ENCODE assay signal across 8 cellular contexts in the genomic region with DNA sequence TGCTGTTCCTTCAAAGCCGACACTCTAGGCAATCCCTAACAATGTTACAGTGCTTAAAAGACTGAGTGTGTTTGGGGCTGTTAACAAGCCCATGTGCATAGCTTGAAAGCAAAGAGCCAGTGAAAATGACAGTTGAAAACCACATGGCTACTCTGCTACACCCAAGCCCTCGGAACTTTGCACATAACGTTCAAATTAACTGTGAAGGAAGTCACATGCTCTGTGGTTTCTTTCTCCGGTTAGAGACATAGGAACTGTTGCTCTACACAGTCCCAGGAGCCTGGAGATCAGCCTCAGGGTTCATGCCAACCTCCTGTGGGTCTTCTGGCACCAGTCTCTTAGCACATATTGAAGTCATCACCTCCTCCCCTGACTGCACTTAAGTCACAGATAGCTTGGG. TPM values are rescaled to one million over a fixed set of nuclear protein-coding genes. Genes with fewer than 3 reads are reported as not detected.
DNase-seq lines count a peak whose midpoint lies in the region; ATAC-seq and TF ChIP-seq lines count a peak whose summit lies in the region.

No MANE protein-coding gene starts in this region.

- POLR2A ChIA-PET in WTC11 (lab: Charles Lee) = no interaction called here

- H3K36me3 Mint-ChIP-seq in T-helper 17 cell (ENCODE audit: low read depth) (no peaks in the 10 kb centered on the region), WTC11 (peaks cover 11% of the 10 kb centered on the region; the same call in 1 of the 2 replicates)
- peaks cover 24% of the 10 kb centered on the region for H3K36me3 Mint-ChIP-seq in activated T-cell treated with anti-CD3 and anti-CD28 coated beads, Interleukin-2, amount 50 U/mL, for 24 hours (ENCODE audit: low read depth)

- DNase-seq in EH (ENCODE audit: low read depth) (peak; percentile 88), T-helper 17 cell (no peak), left colon (peak in 1 of 2 donors; percentile 29), WTC11 (ENCODE audit: low spot score) (no peak), iPS-NIHi11 (ENCODE audit: low spot score) (no peak)
- DNase-seq in activated T-cell treated with anti-CD3 and anti-CD28 coated beads, Interleukin-2, amount 50 U/mL, for 24 hours = no peak

- peaks cover 40% of the 10 kb centered on the region for H3K4me1 Mint-ChIP-seq in T-helper 17 cell
- H3K4me1 Mint-ChIP-seq in WTC11 = peaks cover 23% of the 10 kb centered on the region
- peaks cover 67% of the 10 kb centered on the region for H3K4me1 Mint-ChIP-seq in activated T-cell treated with anti-CD3 and anti-CD28 coated beads, Interleukin-2, amount 50 U/mL, for 24 hours (ENCODE audit: low read depth)

- intact Hi-C loops in left colon (cut with DNase I, micrococcal nuclease) = loop anchor here in 1 of 2 donors (10.0 kb wide), 1 partner anchor 252 kb away; no protein-coding TSS in a partner anchor

- H3K27ac Mint-ChIP-seq in T-helper 17 cell (peak overlapping the region; percentile 81), WTC11 (no peak overlapping the region)
- no peak overlapping the region for H3K27ac Mint-ChIP-seq in activated T-cell treated with anti-CD3 and anti-CD28 coated beads, Interleukin-2, amount 50 U/mL, for 24 hours

- H3K9me3 Mint-ChIP-seq in WTC11 = no peaks in the 10 kb centered on the region
- no peaks in the 10 kb centered on the region for H3K9me3 Mint-ChIP-seq in activated T-cell treated with anti-CD3 and anti-CD28 coated beads, Interleukin-2, amount 50 U/mL, for 24 hours

- TF ChIP-seq CTCF in WTC11 (IDR thresholded peaks at IDR 0.05) = no peak

- peak overlapping the region; percentile 76 for H3K4me3 Mint-ChIP-seq in T-helper 17 cell
- H3K4me3 Mint-ChIP-seq in WTC11 = no peak overlapping the region
- H3K4me3 Mint-ChIP-seq in activated T-cell treated with anti-CD3 and anti-CD28 coated beads, Interleukin-2, amount 50 U/mL, for 24 hours = no peak overlapping the region

- CTCF ChIA-PET in WTC11 (lab: Charles Lee) = interaction anchor here (0.6 kb wide), 1 partner anchor 314 kb away, joined by 5 read pairs; no protein-coding TSS in a partner anchor

- H3K27me3 Mint-ChIP-seq in T-helper 17 cell (no peaks in the 10 kb centered on the region), WTC11 (ENCODE audit: low read depth) (peaks cover 9% of the 10 kb centered on the region; the same call in 1 of the 2 replicates)
- H3K27me3 Mint-ChIP-seq in activated T-cell treated with anti-CD3 and anti-CD28 coated beads, Interleukin-2, amount 50 U/mL, for 24 hours = no peaks in the 10 kb centered on the region

- ATAC-seq in GM19397 (IDR thresholded peaks at IDR 0.05; ENCODE audit: unreplicated experiment) = peak; percentile 75
- peak; percentile 92 for ATAC-seq in HG03378 (IDR thresholded peaks at IDR 0.05; ENCODE audit: unreplicated experiment)
- peak; percentile 90 for ATAC-seq in T-helper 17 cell
- ATAC-seq in left colon = peak; percentile 31
- ATAC-seq in WTC11 = no peak

- no peaks in the 10 kb centered on the region for H3K9me3 ChIP-seq in T-helper 17 cell (ENCODE audit: control insufficient read depth, low read length, poor library complexity, severe bottlenecking)

TF ChIP-seq in WTC11, 78 proteins besides CTCF, POLR2A, EP300 and RAD21:
- TF ChIP-seq, protein P1, sequence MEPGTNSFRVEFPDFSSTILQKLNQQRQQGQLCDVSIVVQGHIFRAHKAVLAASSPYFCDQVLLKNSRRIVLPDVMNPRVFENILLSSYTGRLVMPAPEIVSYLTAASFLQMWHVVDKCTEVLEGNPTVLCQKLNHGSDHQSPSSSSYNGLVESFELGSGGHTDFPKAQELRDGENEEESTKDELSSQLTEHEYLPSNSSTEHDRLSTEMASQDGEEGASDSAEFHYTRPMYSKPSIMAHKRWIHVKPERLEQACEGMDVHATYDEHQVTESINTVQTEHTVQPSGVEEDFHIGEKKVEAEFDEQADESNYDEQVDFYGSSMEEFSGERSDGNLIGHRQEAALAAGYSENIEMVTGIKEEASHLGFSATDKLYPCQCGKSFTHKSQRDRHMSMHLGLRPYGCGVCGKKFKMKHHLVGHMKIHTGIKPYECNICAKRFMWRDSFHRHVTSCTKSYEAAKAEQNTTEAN (CRISPR knock-in tag; IDR thresholded peaks at IDR 0.05) = no peak
- TF ChIP-seq KAT7 (CRISPR knock-in tag; IDR thresholded peaks at IDR 0.05; ENCODE audit: borderline replicate concordance) = no peak
- TF ChIP-seq, protein P2, sequence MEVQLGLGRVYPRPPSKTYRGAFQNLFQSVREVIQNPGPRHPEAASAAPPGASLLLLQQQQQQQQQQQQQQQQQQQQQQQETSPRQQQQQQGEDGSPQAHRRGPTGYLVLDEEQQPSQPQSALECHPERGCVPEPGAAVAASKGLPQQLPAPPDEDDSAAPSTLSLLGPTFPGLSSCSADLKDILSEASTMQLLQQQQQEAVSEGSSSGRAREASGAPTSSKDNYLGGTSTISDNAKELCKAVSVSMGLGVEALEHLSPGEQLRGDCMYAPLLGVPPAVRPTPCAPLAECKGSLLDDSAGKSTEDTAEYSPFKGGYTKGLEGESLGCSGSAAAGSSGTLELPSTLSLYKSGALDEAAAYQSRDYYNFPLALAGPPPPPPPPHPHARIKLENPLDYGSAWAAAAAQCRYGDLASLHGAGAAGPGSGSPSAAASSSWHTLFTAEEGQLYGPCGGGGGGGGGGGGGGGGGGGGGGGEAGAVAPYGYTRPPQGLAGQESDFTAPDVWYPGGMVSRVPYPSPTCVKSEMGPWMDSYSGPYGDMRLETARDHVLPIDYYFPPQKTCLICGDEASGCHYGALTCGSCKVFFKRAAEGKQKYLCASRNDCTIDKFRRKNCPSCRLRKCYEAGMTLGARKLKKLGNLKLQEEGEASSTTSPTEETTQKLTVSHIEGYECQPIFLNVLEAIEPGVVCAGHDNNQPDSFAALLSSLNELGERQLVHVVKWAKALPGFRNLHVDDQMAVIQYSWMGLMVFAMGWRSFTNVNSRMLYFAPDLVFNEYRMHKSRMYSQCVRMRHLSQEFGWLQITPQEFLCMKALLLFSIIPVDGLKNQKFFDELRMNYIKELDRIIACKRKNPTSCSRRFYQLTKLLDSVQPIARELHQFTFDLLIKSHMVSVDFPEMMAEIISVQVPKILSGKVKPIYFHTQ (CRISPR knock-in tag; IDR thresholded peaks at IDR 0.05) = no peak
- TF ChIP-seq GTF2I (CRISPR knock-in tag; conservative IDR thresholded peaks at IDR 0.05) = no peak

RNA-seq across cellular contexts. Expression of a gene that starts 51.1 kb away (rescaled TPM):
- not detected for total RNA-seq in T-helper 17 cell
- total RNA-seq in left colon = 10 to 100 TPM; 54.3 to 62.0 TPM
- 0.11 TPM in 1 of 3 replicates, not detected in the others for total RNA-seq in WTC11 (2021)

Comparison
In these comparisons a context has a peak if more than half of its experiments do, and no peak if none do; other contexts are left out.
1. RNA of a gene that starts 51.1 kb away (total RNA-seq): 54.3 to 62.0 TPM in left colon; 0.11 TPM in WTC11 and not detected in T-helper 17 cell; every median in the first group is over 10 times any median in the second.